In the genomic region with DNA sequence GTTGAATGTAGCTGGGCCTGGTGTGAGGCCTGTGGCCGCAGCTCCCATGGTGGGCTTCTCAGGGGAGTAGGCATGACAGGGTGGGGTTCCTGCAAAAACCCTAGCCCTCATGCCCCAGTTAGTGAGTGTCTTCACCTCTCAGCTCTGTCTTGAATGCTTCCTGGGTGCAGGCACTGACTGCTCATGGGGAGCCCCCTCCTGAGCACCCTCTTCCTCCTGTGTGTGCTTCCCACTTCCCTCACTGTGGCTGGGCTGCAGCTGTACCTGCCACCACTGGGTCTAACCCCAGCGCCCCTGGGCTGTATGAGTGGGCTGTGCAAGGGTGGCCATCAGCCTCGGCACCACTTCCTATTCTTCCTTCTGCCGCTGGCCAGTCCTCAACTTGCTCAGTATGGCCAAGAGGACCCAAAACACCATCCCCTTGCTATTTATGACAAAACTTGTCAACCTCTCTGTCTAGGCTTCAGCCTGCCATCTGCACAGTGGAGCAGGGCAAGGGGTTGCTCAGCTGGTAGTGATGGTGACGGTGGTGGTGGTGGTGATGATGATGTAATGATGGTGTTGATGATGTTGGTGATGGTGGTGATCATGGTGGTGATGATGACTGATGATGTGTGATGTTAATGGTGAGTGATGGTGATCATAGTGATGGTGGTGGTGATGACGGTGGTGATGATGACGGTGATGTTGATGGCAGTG, we compare ENCODE assay signal across 17 cellular contexts.
DNase-seq lines count a peak whose midpoint lies in the region; ATAC-seq and TF ChIP-seq lines count a peak whose summit lies in the region.
"Had no signal": no experiment of that assay in that cellular context is flagged by ENCODE, and none has a peak within 500 bp of the region (broad histone marks: within the 10 kb centered on the region; RNA-seq: fewer than 3 reads in every experiment).

No MANE protein-coding gene starts in this region.

- no peak for DNase-seq in stimulated activated naive CD8-positive, alpha-beta T cell treated with anti-CD3 and anti-CD28 coated beads, Interleukin-15, Interleukin-2, amounts not matched to agents 100 U/mL and 50 U/mL, for 24 hours
- DNase-seq in T-helper 2 cell treated with Interferon-gamma antibody and Interleukin-4, amounts not matched to agents 5 μg/mL and 100 μg/mL, for 36 hours (ENCODE audit: low spot score), result no peak
- peak in 1 of 3 experiments; percentile 37 for DNase-seq in effector memory CD8-positive, alpha-beta T cell
- DNase-seq in foreskin fibroblast (no peak), NCI-H146 treated with DMSO at 0.1 percent for 48 hours (lab: John Stamatoyannopoulos, UW; ENCODE audit: unreplicated experiment) (no peak), substantia nigra (lab: John Stamatoyannopoulos, UW) (no peak)
- DNase-seq: ACHN; activated CD4-positive, CD25-positive, alpha-beta regulatory T cell treated with anti-CD3 and anti-CD28 coated beads, Interleukin-2, amount 50 U/mL, for 72 hours; amygdala; caudate nucleus; COR-L47; MG63; NCI-H1694 treated with DMSO at 0.1 percent for 48 hours; right lobe of liver; SHP77 treated with DMSO at 0.1 percent for 48 hours had no signal

- ATAC-seq in stimulated activated naive CD8-positive, alpha-beta T cell treated with anti-CD3 and anti-CD28 coated beads, Interleukin-15, Interleukin-2, amounts not matched to agents 100 U/mL and 50 U/mL, for 24 hours, result no peak
- no peak for ATAC-seq in effector memory CD8-positive, alpha-beta T cell (replicated peaks)
- no peak for ATAC-seq in HG03196 (IDR thresholded peaks at IDR 0.05; ENCODE audit: unreplicated experiment)
- ATAC-seq: right lobe of liver had no signal

- peaks cover 5% of the 10 kb centered on the region for H3K36me3 Mint-ChIP-seq in stimulated activated naive CD8-positive, alpha-beta T cell treated with anti-CD3 and anti-CD28 coated beads, Interleukin-15, Interleukin-2, amounts not matched to agents 100 ng/mL and 50 ng/mL, for 24 hours (ENCODE audit: low read depth)
- peaks cover 5% of the 10 kb centered on the region for H3K36me3 Mint-ChIP-seq in T-helper 2 cell treated with Interferon-gamma antibody and Interleukin-4, amounts not matched to agents 5 μg/mL and 100 μg/mL, for 36 hours (ENCODE audit: low read depth)
- peaks cover 56% of the 10 kb centered on the region for H3K36me3 Mint-ChIP-seq in effector memory CD8-positive, alpha-beta T cell (ENCODE audit: insufficient read depth)

- peaks cover 5% of the 10 kb centered on the region for H3K9me3 Mint-ChIP-seq in stimulated activated naive CD8-positive, alpha-beta T cell treated with anti-CD3 and anti-CD28 coated beads, Interleukin-15, Interleukin-2, amounts not matched to agents 100 ng/mL and 50 ng/mL, for 24 hours
- H3K9me3 Mint-ChIP-seq in T-helper 2 cell treated with Interferon-gamma antibody and Interleukin-4, amounts not matched to agents 5 μg/mL and 100 μg/mL, for 36 hours, result peaks cover 5% of the 10 kb centered on the region
- H3K9me3 Mint-ChIP-seq in effector memory CD8-positive, alpha-beta T cell, result peaks cover 0 to 9% of the 10 kb centered on the region in 2 donors

- H3K4me1 Mint-ChIP-seq in stimulated activated naive CD8-positive, alpha-beta T cell treated with anti-CD3 and anti-CD28 coated beads, Interleukin-15, Interleukin-2, amounts not matched to agents 100 ng/mL and 50 ng/mL, for 24 hours (ENCODE audit: low read depth), result peaks cover 79% of the 10 kb centered on the region
- H3K4me1 Mint-ChIP-seq in T-helper 2 cell treated with Interferon-gamma antibody and Interleukin-4, amounts not matched to agents 5 μg/mL and 100 μg/mL, for 36 hours (ENCODE audit: low read depth), result peaks cover 51% of the 10 kb centered on the region
- H3K4me1 Mint-ChIP-seq in effector memory CD8-positive, alpha-beta T cell (ENCODE audit: low read depth in 2 of 2), result peaks cover 49 to 61% of the 10 kb centered on the region in 2 donors

- H3K27ac Mint-ChIP-seq in stimulated activated naive CD8-positive, alpha-beta T cell treated with anti-CD3 and anti-CD28 coated beads, Interleukin-15, Interleukin-2, amounts not matched to agents 100 ng/mL and 50 ng/mL, for 24 hours, result peak overlapping the region; percentile 45
- H3K27ac Mint-ChIP-seq in T-helper 2 cell treated with Interferon-gamma antibody and Interleukin-4, amounts not matched to agents 5 μg/mL and 100 μg/mL, for 36 hours, result peak overlapping the region; percentile 54
- H3K27ac Mint-ChIP-seq in effector memory CD8-positive, alpha-beta T cell, result peak overlapping the region; percentile 97 to 99

- H3K27ac ChIP-seq in substantia nigra (ENCODE audit: low read depth, low read length, poor library complexity, severe bottlenecking), result no peak overlapping the region

- TF ChIP-seq CTCF in foreskin fibroblast (IDR thresholded peaks at IDR 0.05; ENCODE audit: low read depth, low read length), result no peak

- H3K4me3 Mint-ChIP-seq in stimulated activated naive CD8-positive, alpha-beta T cell treated with anti-CD3 and anti-CD28 coated beads, Interleukin-15, Interleukin-2, amounts not matched to agents 100 ng/mL and 50 ng/mL, for 24 hours, result peak overlapping the region; percentile 51
- H3K4me3 Mint-ChIP-seq in T-helper 2 cell treated with Interferon-gamma antibody and Interleukin-4, amounts not matched to agents 5 μg/mL and 100 μg/mL, for 36 hours, result peak overlapping the region; percentile 48
- H3K4me3 Mint-ChIP-seq in effector memory CD8-positive, alpha-beta T cell, result peak overlapping the region; percentile 35 to 67

- H3K4me3 ChIP-seq in foreskin fibroblast (ENCODE audit: low read depth in 1 of 2, low read length in 2 of 2), result no peak overlapping the region
- H3K4me3 ChIP-seq: MG63, right lobe of liver had no signal

- peaks cover 3% of the 10 kb centered on the region for H3K27me3 Mint-ChIP-seq in stimulated activated naive CD8-positive, alpha-beta T cell treated with anti-CD3 and anti-CD28 coated beads, Interleukin-15, Interleukin-2, amounts not matched to agents 100 ng/mL and 50 ng/mL, for 24 hours
- H3K27me3 Mint-ChIP-seq in T-helper 2 cell treated with Interferon-gamma antibody and Interleukin-4, amounts not matched to agents 5 μg/mL and 100 μg/mL, for 36 hours (ENCODE audit: low read depth), result no peaks in the 10 kb centered on the region
- no peaks in the 10 kb centered on the region for H3K27me3 Mint-ChIP-seq in effector memory CD8-positive, alpha-beta T cell

Comparison
In these comparisons a context has a peak if more than half of its experiments do, and no peak if none do; other contexts are left out.
1. H3K27ac Mint-ChIP-seq: peak in every context shown above with its lines; median percentile 98 in effector memory CD8-positive, alpha-beta T cell; 54 in T-helper 2 cell treated with Interferon-gamma antibody and Interleukin-4, amounts not matched to agents 5 μg/mL and 100 μg/mL, for 36 hours; 45 in stimulated activated naive CD8-positive, alpha-beta T cell treated with anti-CD3 and anti-CD28 coated beads, Interleukin-15, Interleukin-2, amounts not matched to agents 100 ng/mL and 50 ng/mL, for 24 hours.